8 cellular contexts compared by ENCODE assay signal in genomic region chr6:20732362-20732761, GRCh38.
DNase-seq lines count a peak whose midpoint lies in the region; ATAC-seq and TF ChIP-seq lines count a peak whose summit lies in the region.
"Not testable (repeated sequence)": the region's sequence is repeated elsewhere in the genome, so short reads cannot be mapped to it uniquely, and the experiment has no call there.

No MANE protein-coding gene starts in this region.

- H3K9me3 Mint-ChIP-seq in WTC11; progenitor cell of endocrine pancreas (ENCODE audit: low read depth): not testable (repeated sequence)

- H3K4me3 ChIP-seq in MG63: not testable (repeated sequence)

- peak; percentile 63 for ATAC-seq in WTC11

- H3K36me3 ChIP-seq in MG63: not testable (repeated sequence)

- TF ChIP-seq CTCF in WTC11 (IDR thresholded peaks at IDR 0.05); progenitor cell of endocrine pancreas (IDR thresholded peaks at IDR 0.05; ENCODE audit: unreplicated experiment): not testable (repeated sequence)

- POLR2A ChIA-PET in HEK293T (lab: Yijun Ruan, JAX); WTC11 (lab: Charles Lee): not testable (repeated sequence)

- peaks cover 20% of the 10 kb centered on the region for H3K4me1 Mint-ChIP-seq in WTC11
- H3K4me1 Mint-ChIP-seq in progenitor cell of endocrine pancreas (ENCODE audit: low read depth): not testable (repeated sequence)

- not testable (repeated sequence) for H3K27me3 Mint-ChIP-seq in WTC11 (ENCODE audit: low read depth); progenitor cell of endocrine pancreas

- H3K27ac Mint-ChIP-seq in WTC11 (peak overlapping the region; percentile 7; the same call in 1 of the 2 replicates), progenitor cell of endocrine pancreas (peak overlapping the region; percentile 17)

- H3K27me3 ChIP-seq in MG63: not testable (repeated sequence)

- not testable (repeated sequence) for H3K36me3 Mint-ChIP-seq in WTC11; progenitor cell of endocrine pancreas (ENCODE audit: insufficient read depth)

- H3K9me3 ChIP-seq in MG63: not testable (repeated sequence)

- H3K4me3 Mint-ChIP-seq in WTC11; progenitor cell of endocrine pancreas (ENCODE audit: low read depth): not testable (repeated sequence)

- CTCF ChIA-PET in HEK293T (lab: Yijun Ruan, JAX) (interaction anchor here (0.6 kb wide), 1 partner anchor 207 kb away, joined by 3 read pairs; no protein-coding TSS in a partner anchor), WTC11 (lab: Charles Lee) (interaction anchor here (0.7 kb wide), 1 partner anchor 9 kb away, joined by 4 read pairs; no protein-coding TSS in a partner anchor)

- DNase-seq in DMS 273 treated with DMSO at 0.1 percent for 48 hours (lab: John Stamatoyannopoulos, UW) (peak; percentile 55), MG63 (peak; percentile 2), NCI-H2171 (lab: John Stamatoyannopoulos, UW) (peak; percentile 66), NCI-H82 treated with DMSO at 0.1 percent for 48 hours (lab: John Stamatoyannopoulos, UW; ENCODE audit: unreplicated experiment) (peak; percentile 71), WTC11 (ENCODE audit: low spot score) (peak; percentile 15), left kidney (ENCODE audit: low read depth, low spot score) (peak; percentile 79)
- not testable (repeated sequence) for DNase-seq in HEK293T (ENCODE audit: extremely low spot score); progenitor cell of endocrine pancreas (ENCODE audit: low spot score, unreplicated experiment)

TF ChIP-seq in HEK293T, 16 proteins besides CTCF, POLR2A, EP300 and RAD21:
- peak; percentile 82; the same call in 1 of the 2 replicates for TF ChIP-seq ZNF384 (IDR thresholded peaks at IDR 0.05)
